ENCODE assay signal across 22 cellular contexts in genomic region chr16:80287674-80288073, GRCh38.
"Had no signal": no experiment of that assay in that cellular context is flagged by ENCODE, and none has a peak within 500 bp of the region (broad histone marks: within the 10 kb centered on the region; RNA-seq: fewer than 3 reads in every experiment).

No MANE protein-coding gene starts in this region.

- H3K9me3 ChIP-seq: colonic mucosa, esophagus squamous epithelium, gastrocnemius medialis, left lung, lower lobe of right lung, mucosa of descending colon had no signal

- H3K36me3 ChIP-seq: colonic mucosa, esophagus squamous epithelium, gastrocnemius medialis, heart right ventricle, left lung, lower lobe of right lung had no signal

- ATAC-seq: effector memory CD8-positive, alpha-beta T cell; esophagus mucosa; gastrocnemius medialis; left cardiac atrium; left lung; lower lobe of right lung; mucosa of descending colon had no signal

- H3K27me3 ChIP-seq: colonic mucosa, gastrocnemius medialis, heart right ventricle, left lung had no signal

- DNase-seq: colonic mucosa; cortex of kidney; effector CD8-positive, alpha-beta T cell; effector memory CD8-positive, alpha-beta T cell; endodermal cell; erythroblast; esophagus squamous epithelium; foreskin fibroblast; foreskin melanocyte; gastrocnemius medialis; glutamatergic neuron; head of caudate nucleus; heart right ventricle; hippocampal formation; left cardiac atrium; left lung; left ventricle myocardium superior; lower lobe of right lung; mesenchymal stem cell; mucosa of descending colon had no signal

- H3K4me3 ChIP-seq: colonic mucosa, esophagus squamous epithelium, gastrocnemius medialis, heart right ventricle, left lung, lower lobe of right lung, mucosa of descending colon had no signal

- H3K27ac ChIP-seq: colonic mucosa, epithelial cell of prostate, esophagus squamous epithelium, gastrocnemius medialis, heart right ventricle, left lung, lower lobe of right lung had no signal

- H3K4me1 ChIP-seq: colonic mucosa, esophagus squamous epithelium, gastrocnemius medialis, heart right ventricle, left lung, lower lobe of right lung had no signal
